13 cellular contexts compared by ENCODE assay signal in the genomic region with DNA sequence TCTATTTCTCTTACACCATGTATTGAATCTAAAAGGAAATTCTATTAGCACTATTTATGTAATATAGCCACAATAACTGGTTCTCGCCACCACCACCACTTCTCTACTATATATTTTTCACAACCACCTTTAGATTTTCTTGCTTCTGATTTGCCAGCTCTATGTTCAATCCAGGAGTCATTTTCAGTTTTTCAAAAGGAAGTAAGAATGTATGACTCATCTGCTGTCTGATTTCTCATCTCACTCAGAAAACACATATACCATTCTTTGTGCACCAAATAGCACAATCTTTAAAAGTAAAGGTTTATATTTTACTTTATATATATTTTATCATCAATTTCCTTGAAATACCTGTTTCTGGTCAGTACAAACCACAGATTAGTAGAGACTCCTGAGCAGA.
DNase-seq lines count a peak whose midpoint lies in the region; ATAC-seq and TF ChIP-seq lines count a peak whose summit lies in the region.
"Had no signal": no experiment of that assay in that cellular context is flagged by ENCODE, and none has a peak within 500 bp of the region (broad histone marks: within the 10 kb centered on the region; RNA-seq: fewer than 3 reads in every experiment).

No MANE protein-coding gene starts in this region.

- no peaks in the 10 kb centered on the region for H3F3A ChIP-seq in GM23338 (replicated peaks; ENCODE audit: low read depth)

- H3K4me1 ChIP-seq in RWPE2 (ENCODE audit: insufficient read depth, poor library complexity, severe bottlenecking) (peaks cover 10% of the 10 kb centered on the region), GM23338 (ENCODE audit: insufficient read depth) (no peaks in the 10 kb centered on the region)
- H3K4me1 ChIP-seq: heart left ventricle had no signal

- CTCF ChIA-PET in Calu3 (lab: Charles Lee) = no interaction called here

- no TSS peak for BruUV-seq in Calu3 (replicated peaks; lab: Mats Ljungman, UMichigan)

- H3K4me3 Mint-ChIP-seq in Calu3 (ENCODE audit: low read depth, unreplicated experiment) (no peak overlapping the region), GM23338 (no peak overlapping the region)
- H3K4me3 Mint-ChIP-seq: CD4-positive, CD25-positive, alpha-beta regulatory T cell had no signal

- in situ Hi-C loops in GM13977 (cut with MboI; ENCODE audit: low pct_unique_long_range_greater_than_20kb, low sequenced_read_pairs, unreplicated experiment) = no loop called here

- no peak overlapping the region for H3K4me2 ChIP-seq in GM23338

- H3K4me3 ChIP-seq in RWPE2 (ENCODE audit: severe bottlenecking) (no peak overlapping the region), GM23338 (no peak overlapping the region)
- H3K4me3 ChIP-seq: GM23248, heart left ventricle had no signal

- ATAC-seq in GM19395 (IDR thresholded peaks at IDR 0.05; ENCODE audit: unreplicated experiment) = peak; percentile 84
- ATAC-seq in HG03095 (IDR thresholded peaks at IDR 0.05; ENCODE audit: unreplicated experiment) = peak; percentile 85
- peak; percentile 81 for ATAC-seq in RWPE2 (ENCODE audit: low read depth)
- ATAC-seq in GM23338 = no peak
- ATAC-seq: heart left ventricle had no signal

- H3K27me3 ChIP-seq in RWPE2 (ENCODE audit: insufficient read depth, poor library complexity, severe bottlenecking) (no peaks in the 10 kb centered on the region), GM23338 (ENCODE audit: insufficient read depth) (no peaks in the 10 kb centered on the region)
- H3K27me3 ChIP-seq: brain microvascular endothelial cell, heart left ventricle had no signal

- H3K4me1 Mint-ChIP-seq in Calu3 (ENCODE audit: low read depth, unreplicated experiment) = peaks cover 14% of the 10 kb centered on the region
- no peaks in the 10 kb centered on the region for H3K4me1 Mint-ChIP-seq in GM23338

- no peak overlapping the region for H2AFZ ChIP-seq in GM23338
- H2AFZ ChIP-seq: GM23248 had no signal

- H3K79me2 ChIP-seq in GM23338 (replicated peaks; ENCODE audit: insufficient read depth) = no peaks in the 10 kb centered on the region

- H3K27ac Mint-ChIP-seq in Calu3 (ENCODE audit: unreplicated experiment) (peak overlapping the region; percentile 48), GM23338 (no peak overlapping the region)

- no peaks in the 10 kb centered on the region; the same call in 1 of the 2 replicates for H3K9me2 ChIP-seq in GM23338 (ENCODE audit: insufficient read depth)

- H4K20me1 ChIP-seq in GM23338 (replicated peaks; ENCODE audit: insufficient read depth) = no peaks in the 10 kb centered on the region

- no peaks in the 10 kb centered on the region for H3K36me3 ChIP-seq in RWPE2 (ENCODE audit: low read depth)
- H3K36me3 ChIP-seq in GM23338 (ENCODE audit: insufficient read depth) = no peaks in the 10 kb centered on the region
- H3K36me3 ChIP-seq: brain microvascular endothelial cell, heart left ventricle had no signal

- H3K27me3 Mint-ChIP-seq in Calu3 (ENCODE audit: unreplicated experiment) = no peaks in the 10 kb centered on the region
- no peaks in the 10 kb centered on the region for H3K27me3 Mint-ChIP-seq in GM23338 (ENCODE audit: insufficient read depth, low read depth, poor library complexity)

- H3K27ac ChIP-seq in RWPE2 (ENCODE audit: poor library complexity, severe bottlenecking) = no peak overlapping the region
- H3K27ac ChIP-seq in GM23338 (ENCODE audit: low read depth) = no peak overlapping the region
- H3K27ac ChIP-seq: brain microvascular endothelial cell, GM23248, heart left ventricle had no signal

- intact Hi-C loops in Calu3 (cut with micrococcal nuclease; ENCODE audit: unreplicated experiment) = no loop called here

- TF ChIP-seq CTCF in Calu3 (IDR thresholded peaks at IDR 0.05; ENCODE audit: unreplicated experiment) (no peak), RWPE2 (IDR thresholded peaks at IDR 0.05; ENCODE audit: poor library complexity, severe bottlenecking) (no peak), GM23338 (conservative IDR thresholded peaks at IDR 0.05; ENCODE audit: low read depth in 2 of 2) (no peak), GM13977 (IDR thresholded peaks at IDR 0.05; ENCODE audit: extremely low read depth, insufficient read depth, missing control alignments) (no peak)

- peaks cover 4% of the 10 kb centered on the region for H3K36me3 Mint-ChIP-seq in Calu3 (ENCODE audit: insufficient read depth, unreplicated experiment)
- no peaks in the 10 kb centered on the region for H3K36me3 Mint-ChIP-seq in GM23338 (ENCODE audit: low read depth)
- H3K36me3 Mint-ChIP-seq: CD4-positive, CD25-positive, alpha-beta regulatory T cell had no signal

- H3K9me3 Mint-ChIP-seq in Calu3 (ENCODE audit: low read depth, unreplicated experiment) (peaks cover 7% of the 10 kb centered on the region), GM23338 (no peaks in the 10 kb centered on the region; the same call in 2 of the 3 replicates)
- H3K9me3 Mint-ChIP-seq: CD4-positive, CD25-positive, alpha-beta regulatory T cell had no signal

- H3K9me3 ChIP-seq in RWPE2 (ENCODE audit: severe bottlenecking) = no peaks in the 10 kb centered on the region
- H3K9me3 ChIP-seq: heart left ventricle had no signal

- DNase-seq in Calu3 (no peak), RWPE2 (ENCODE audit: low spot score) (no peak), EL (no peak), NCI-H1092 (lab: John Stamatoyannopoulos, UW) (no peak), GM23338 (ENCODE audit: low spot score) (no peak), GM13977 (ENCODE audit: low spot score) (no peak)
- DNase-seq: brain microvascular endothelial cell, GM23248, heart left ventricle, NCI-H187 had no signal

TF ChIP-seq in GM23338, 12 proteins besides CTCF, POLR2A, EP300 and RAD21 (continues in another document):
- no peak for TF ChIP-seq EZH2phosphoT487 (IDR thresholded peaks at IDR 0.05; ENCODE audit: unreplicated experiment)
- no peak for TF ChIP-seq ZNF331 (CRISPR knock-in tag; IDR thresholded peaks at IDR 0.05; ENCODE audit: low read depth)
- no peak for TF ChIP-seq JUNB (IDR thresholded peaks at IDR 0.05; ENCODE audit: unreplicated experiment)
- TF ChIP-seq, protein P1, sequence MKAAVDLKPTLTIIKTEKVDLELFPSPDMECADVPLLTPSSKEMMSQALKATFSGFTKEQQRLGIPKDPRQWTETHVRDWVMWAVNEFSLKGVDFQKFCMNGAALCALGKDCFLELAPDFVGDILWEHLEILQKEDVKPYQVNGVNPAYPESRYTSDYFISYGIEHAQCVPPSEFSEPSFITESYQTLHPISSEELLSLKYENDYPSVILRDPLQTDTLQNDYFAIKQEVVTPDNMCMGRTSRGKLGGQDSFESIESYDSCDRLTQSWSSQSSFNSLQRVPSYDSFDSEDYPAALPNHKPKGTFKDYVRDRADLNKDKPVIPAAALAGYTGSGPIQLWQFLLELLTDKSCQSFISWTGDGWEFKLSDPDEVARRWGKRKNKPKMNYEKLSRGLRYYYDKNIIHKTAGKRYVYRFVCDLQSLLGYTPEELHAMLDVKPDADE (IDR thresholded peaks at IDR 0.05) = no peak
- TF ChIP-seq POLR2AphosphoS5 (IDR thresholded peaks at IDR 0.05; ENCODE audit: low read depth) = no peak
